Comparison of ENCODE assay signal across 1 cellular context in the genomic region with DNA sequence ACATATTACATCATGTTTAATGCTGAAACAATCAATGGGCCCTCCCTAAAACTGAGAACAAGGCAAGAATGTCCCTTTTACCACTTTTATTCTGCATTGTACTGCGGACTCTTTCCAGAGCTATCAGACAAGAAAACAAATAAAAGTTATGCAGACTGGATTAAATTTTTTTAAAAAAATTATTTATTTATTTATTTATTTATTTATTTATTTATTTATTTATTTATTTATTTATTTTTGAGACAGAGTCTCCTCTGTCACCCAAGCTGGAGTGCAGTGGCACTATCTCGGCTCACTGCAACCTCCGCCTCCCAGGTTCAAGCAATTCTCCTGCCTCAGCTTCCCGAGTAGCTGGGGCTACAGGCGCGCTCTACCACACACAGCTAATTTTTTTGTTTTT.
A peak's percentile ranks its signal among the peaks of the same experiment; 100 is the strongest.
TF ChIP-seq lines count a peak whose summit lies in the region.

No MANE protein-coding gene starts in this region.

TF ChIP-seq in HEK293, 187 proteins besides CTCF, POLR2A, EP300 and RAD21:
- TF ChIP-seq, protein P1, sequence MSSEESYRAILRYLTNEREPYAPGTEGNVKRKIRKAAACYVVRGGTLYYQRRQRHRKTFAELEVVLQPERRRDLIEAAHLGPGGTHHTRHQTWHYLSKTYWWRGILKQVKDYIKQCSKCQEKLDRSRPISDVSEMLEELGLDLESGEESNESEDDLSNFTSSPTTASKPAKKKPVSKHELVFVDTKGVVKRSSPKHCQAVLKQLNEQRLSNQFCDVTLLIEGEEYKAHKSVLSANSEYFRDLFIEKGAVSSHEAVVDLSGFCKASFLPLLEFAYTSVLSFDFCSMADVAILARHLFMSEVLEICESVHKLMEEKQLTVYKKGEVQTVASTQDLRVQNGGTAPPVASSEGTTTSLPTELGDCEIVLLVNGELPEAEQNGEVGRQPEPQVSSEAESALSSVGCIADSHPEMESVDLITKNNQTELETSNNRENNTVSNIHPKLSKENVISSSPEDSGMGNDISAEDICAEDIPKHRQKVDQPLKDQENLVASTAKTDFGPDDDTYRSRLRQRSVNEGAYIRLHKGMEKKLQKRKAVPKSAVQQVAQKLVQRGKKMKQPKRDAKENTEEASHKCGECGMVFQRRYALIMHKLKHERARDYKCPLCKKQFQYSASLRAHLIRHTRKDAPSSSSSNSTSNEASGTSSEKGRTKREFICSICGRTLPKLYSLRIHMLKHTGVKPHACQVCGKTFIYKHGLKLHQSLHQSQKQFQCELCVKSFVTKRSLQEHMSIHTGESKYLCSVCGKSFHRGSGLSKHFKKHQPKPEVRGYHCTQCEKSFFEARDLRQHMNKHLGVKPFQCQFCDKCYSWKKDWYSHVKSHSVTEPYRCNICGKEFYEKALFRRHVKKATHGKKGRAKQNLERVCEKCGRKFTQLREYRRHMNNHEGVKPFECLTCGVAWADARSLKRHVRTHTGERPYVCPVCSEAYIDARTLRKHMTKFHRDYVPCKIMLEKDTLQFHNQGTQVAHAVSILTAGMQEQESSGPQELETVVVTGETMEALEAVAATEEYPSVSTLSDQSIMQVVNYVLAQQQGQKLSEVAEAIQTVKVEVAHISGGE (tag by site-specific recombination; conservative IDR thresholded peaks at IDR 0.05; ENCODE audit: low read depth): peak; percentile 34; the same call in 1 of the 2 replicates
- TF ChIP-seq ZBTB8A (tag by site-specific recombination; IDR thresholded peaks at IDR 0.05) (peak; percentile 33; the same call in 1 of the 2 replicates), ZNF623 (tag by site-specific recombination; IDR thresholded peaks at IDR 0.05) (0 out of 2 replicates have a peak, but pooled peaks have one; percentile 31), ZNF555 (tag by site-specific recombination; conservative IDR thresholded peaks at IDR 0.05) (peak; percentile 38), ZNF394 (tag by site-specific recombination; IDR thresholded peaks at IDR 0.05; ENCODE audit: borderline replicate concordance) (peak; percentile 79; the same call in 1 of the 2 replicates), ZNF426 (tag by site-specific recombination; IDR thresholded peaks at IDR 0.05) (peak; percentile 51), ZNF140 (tag by site-specific recombination; IDR thresholded peaks at IDR 0.05) (peak; percentile 5; the same call in 1 of the 2 replicates)
